17 cellular contexts compared by ENCODE assay signal in genomic region chr16:1154887-1155331, GRCh38. TPM values are rescaled to one million over a fixed set of nuclear protein-coding genes. Genes with fewer than 3 reads are reported as not detected.
DNase-seq lines count a peak whose midpoint lies in the region; ATAC-seq and TF ChIP-seq lines count a peak whose summit lies in the region.
"Had no signal": no experiment of that assay in that cellular context is flagged by ENCODE, and none has a peak within 500 bp of the region (broad histone marks: within the 10 kb centered on the region; RNA-seq: fewer than 3 reads in every experiment).

No MANE protein-coding gene starts in this region.

- no peaks in the 10 kb centered on the region for H3K4me1 ChIP-seq in HEK293 (ENCODE audit: control insufficient read depth, insufficient read depth, low read length)
- H3K4me1 ChIP-seq in mucosa of rectum (ENCODE audit: control insufficient read depth in 2 of 2, insufficient read depth in 2 of 2, low read length in 2 of 2) = peaks cover 5 to 11% of the 10 kb centered on the region in 2 donors
- peaks cover 0 to 28% of the 10 kb centered on the region in 2 donors for H3K4me1 ChIP-seq in thoracic aorta (ENCODE audit: control insufficient read depth in 1 of 2, low read depth in 2 of 2)

- CTCF ChIA-PET in HEK293 (lab: Yijun Ruan, JAX) = interaction anchor here (0.6 kb wide), 1 partner anchor 777 kb away, joined by 3 read pairs; no protein-coding TSS in a partner anchor

- TF ChIP-seq CTCF in HEK293 (tag by site-specific recombination; IDR thresholded peaks at IDR 0.05) (no peak), choroid plexus epithelial cell (conservative IDR thresholded peaks at IDR 0.05; ENCODE audit: low read depth, low read length) (no peak), thoracic aorta (IDR thresholded peaks at IDR 0.05) (no peak)

- POLR2A ChIA-PET in HEK293 (lab: Yijun Ruan, JAX) = no interaction called here

- H3K4me3 ChIP-seq in HEK293 (ENCODE audit: low read depth, low read length) (no peak overlapping the region), choroid plexus epithelial cell (ENCODE audit: low read depth, low read length) (peak overlapping the region; percentile 14), mucosa of rectum (ENCODE audit: low read length in 2 of 2) (no peak overlapping the region), thoracic aorta (peak overlapping the region; percentile 63)
- H3K4me3 ChIP-seq: MG63 had no signal

- H3K27ac ChIP-seq in HEK293 (ENCODE audit: extremely low read depth, low read depth, low read length) = no peak overlapping the region
- peak overlapping the region; percentile 31 to 72 for H3K27ac ChIP-seq in mucosa of rectum (ENCODE audit: low read depth in 2 of 2, low read length in 2 of 2)
- H3K27ac ChIP-seq in thoracic aorta = peak overlapping the region in 1 of 2 donors; percentile 22
- H3K27ac ChIP-seq in caudate nucleus (ENCODE audit: low read depth, low read length) = no peak overlapping the region

- H3K9me3 ChIP-seq in HEK293 (ENCODE audit: control insufficient read depth, insufficient read depth, low read depth, low read length) (no peaks in the 10 kb centered on the region), mucosa of rectum (ENCODE audit: control insufficient read depth in 2 of 2, low read length in 2 of 2) (no peaks in the 10 kb centered on the region), thoracic aorta (no peaks in the 10 kb centered on the region)
- H3K9me3 ChIP-seq: MG63, Peyer's patch had no signal

- ATAC-seq in thoracic aorta (ENCODE audit: insufficient number of reproducible peaks, low FRiP score, low read depth) = no peak
- ATAC-seq in GM21528 (IDR thresholded peaks at IDR 0.05; ENCODE audit: low FRiP score, unreplicated experiment) = no peak

- no peak for DNase-seq in choroid plexus epithelial cell (ENCODE audit: low read depth)
- no peak for DNase-seq in thoracic aorta (ENCODE audit: low spot score)
- no peak for DNase-seq in stimulated activated naive CD4-positive, alpha-beta T cell (lab: John Stamatoyannopoulos, UW)
- no peak for DNase-seq in caudate nucleus (lab: John Stamatoyannopoulos, UW)
- no peak for DNase-seq in GOT3 (lab: John Stamatoyannopoulos, UW)
- DNase-seq: activated CD4-positive, alpha-beta memory T cell treated with anti-CD3 and anti-CD28 coated beads for 36 hours; activated effector memory CD4-positive, alpha-beta T cell treated with Interleukin-2 at 50 U/mL for 16 hours; central memory CD4-positive, alpha-beta T cell; COR-L47; MG63; NCI-H2171 treated with DMSO at 0.1 percent for 48 hours; Peyer's patch; T-helper 2 cell had no signal

- no peaks in the 10 kb centered on the region for H3K36me3 ChIP-seq in HEK293 (ENCODE audit: control insufficient read depth in 2 of 2, insufficient read depth in 1 of 2, low read length in 2 of 2)
- no peaks in the 10 kb centered on the region for H3K36me3 ChIP-seq in mucosa of rectum (ENCODE audit: control insufficient read depth in 2 of 2, insufficient read depth in 2 of 2, low read length in 2 of 2)
- H3K36me3 ChIP-seq in thoracic aorta = no peaks in the 10 kb centered on the region
- H3K36me3 ChIP-seq: MG63, Peyer's patch had no signal

- no peak overlapping the region for H3K9ac ChIP-seq in mucosa of rectum (ENCODE audit: low read depth in 1 of 2, low read length in 2 of 2)

- H3K27me3 ChIP-seq in mucosa of rectum (ENCODE audit: control insufficient read depth in 2 of 2, insufficient read depth in 2 of 2, low read length in 2 of 2) = peaks cover 14 to 34% of the 10 kb centered on the region in 2 donors
- H3K27me3 ChIP-seq in thoracic aorta (replicated peaks; ENCODE audit: insufficient read depth) = no peaks in the 10 kb centered on the region

TF ChIP-seq in HEK293, 187 proteins besides CTCF, POLR2A, EP300 and RAD21:
- 0 out of 2 replicates have a peak, but pooled peaks have one; percentile 8 for TF ChIP-seq ZFHX2 (tag by site-specific recombination; conservative IDR thresholded peaks at IDR 0.05)
- TF ChIP-seq PRDM1 (tag by site-specific recombination; IDR thresholded peaks at IDR 0.05) = no peak

RNA-seq across cellular contexts. Expression of gene CACNA1H, which starts 2.0 kb away (rescaled TPM):
- 10 to 100 TPM; 14.7 to 33.0 TPM for total RNA-seq in thoracic aorta

RNA-seq across cellular contexts. Expression of gene C1QTNF8, which starts 58.9 kb away (rescaled TPM):
- total RNA-seq in thoracic aorta = 1 to 10 TPM; 4.3 to 7.0 TPM
- total RNA-seq: activated CD4-positive, alpha-beta memory T cell treated with anti-CD3 and anti-CD28 coated beads for 36 hours; kidney epithelial cell; Peyer's patch had no signal

Comparison
In these comparisons a context has a peak if more than half of its experiments do, and no peak if none do; other contexts are left out.
1. H3K27ac ChIP-seq: peak in mucosa of rectum (2 of 2); none in HEK293 (single experiment) and caudate nucleus (single experiment).
2. H3K4me3 ChIP-seq: peak in choroid plexus epithelial cell (single experiment) and thoracic aorta (single experiment); none in HEK293 (single experiment) and mucosa of rectum (0 of 2).